In the genomic region with DNA sequence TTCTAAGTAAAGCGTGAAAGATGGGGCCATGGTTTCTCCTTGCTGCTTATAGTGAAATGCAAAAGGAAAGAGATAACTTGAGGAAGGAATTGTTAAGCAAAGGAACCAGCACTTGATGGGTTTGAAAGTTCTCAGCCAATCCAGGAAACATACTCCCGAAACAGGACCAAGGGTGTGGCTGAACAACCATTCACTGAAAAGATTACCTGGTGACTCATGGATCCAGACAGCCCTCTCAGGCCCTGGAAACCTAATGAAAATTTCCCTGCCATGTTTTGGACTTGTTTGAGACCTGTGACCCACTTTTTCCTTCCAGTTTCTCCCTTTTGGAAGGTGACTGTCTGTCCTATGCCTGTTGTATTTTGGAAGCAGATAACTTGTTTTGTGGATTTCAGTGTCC, we compare ENCODE assay signal across 1 cellular context. TPM values are rescaled to one million over a fixed set of nuclear protein-coding genes. Genes with fewer than 3 reads are reported as not detected.
"Had no signal": no experiment of that assay in that cellular context is flagged by ENCODE, and none has a peak within 500 bp of the region (broad histone marks: within the 10 kb centered on the region; RNA-seq: fewer than 3 reads in every experiment).

No MANE protein-coding gene starts in this region.

RNA-seq across cellular contexts. Expression of a gene that starts 11.3 kb away (rescaled TPM):
- total RNA-seq: astrocyte had no signal
